8 cellular contexts compared by ENCODE assay signal in the genomic region with DNA sequence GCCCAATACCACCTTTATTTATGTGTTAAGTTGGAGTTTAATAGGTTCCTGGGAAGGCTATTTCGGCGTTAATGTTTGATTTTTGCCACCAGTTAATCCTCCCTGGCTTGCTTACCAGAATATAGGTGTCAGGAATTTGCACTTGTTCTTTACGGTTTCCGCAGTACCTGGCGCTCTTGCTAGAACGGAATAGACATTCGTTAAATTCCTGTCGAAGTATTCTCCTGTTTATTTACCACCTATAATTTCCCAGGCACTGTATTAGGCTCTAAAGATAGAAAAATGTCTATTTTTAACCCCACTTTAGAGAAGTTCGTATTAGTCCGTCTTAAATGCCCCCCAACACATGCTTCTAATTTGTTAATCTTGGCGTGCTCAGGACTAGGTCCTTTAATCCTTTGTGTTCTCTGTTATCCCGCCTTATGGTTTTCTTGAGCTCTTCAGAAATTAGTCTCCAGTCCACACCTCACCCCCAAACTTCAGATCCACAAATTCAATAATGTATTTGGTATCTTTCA.
A peak's percentile ranks its signal among the peaks of the same experiment; 100 is the strongest.
DNase-seq lines count a peak whose midpoint lies in the region; ATAC-seq and TF ChIP-seq lines count a peak whose summit lies in the region.

No MANE protein-coding gene starts in this region.

- ATAC-seq in HG02938 (IDR thresholded peaks at IDR 0.05; ENCODE audit: unreplicated experiment), result peak; percentile 1
- ATAC-seq in HG02798 (IDR thresholded peaks at IDR 0.05; ENCODE audit: poor library complexity, unreplicated experiment), result no peak
- no peak for ATAC-seq in GM21515 (IDR thresholded peaks at IDR 0.05; ENCODE audit: unreplicated experiment)

- H3K4me1 ChIP-seq in BLaER1 (peaks cover 19% of the 10 kb centered on the region), muscle layer of colon (ENCODE audit: insufficient read depth, low read length) (no peaks in the 10 kb centered on the region)

- H3K4me3 ChIP-seq in BLaER1 (peak overlapping the region; percentile 81), astrocyte of the spinal cord (ENCODE audit: low read depth, low read length) (peak overlapping the region; percentile 74), muscle layer of colon (ENCODE audit: low read depth in 1 of 2, low read length in 2 of 2) (peak overlapping the region; percentile 52 to 76)

- H3K36me3 ChIP-seq in BLaER1 (peaks cover 13% of the 10 kb centered on the region), muscle layer of colon (ENCODE audit: insufficient read depth, low read length) (no peaks in the 10 kb centered on the region)

- DNase-seq in astrocyte of the spinal cord (ENCODE audit: low read depth, low spot score) (no peak), NCI-H226 (no peak), nucleus accumbens (lab: John Stamatoyannopoulos, UW) (no peak)

- no peaks in the 10 kb centered on the region for H4K20me1 ChIP-seq in BLaER1

- peak overlapping the region; percentile 92 for H3K4me2 ChIP-seq in BLaER1

- H3K9me3 ChIP-seq in BLaER1 (no peaks in the 10 kb centered on the region; the same call in 1 of the 2 replicates), muscle layer of colon (ENCODE audit: low read length) (no peaks in the 10 kb centered on the region)

- TF ChIP-seq CTCF in astrocyte of the spinal cord (IDR thresholded peaks at IDR 0.05; ENCODE audit: low read depth, low read length), result no peak

- H3K27ac ChIP-seq in BLaER1 (peak overlapping the region; percentile 43; the same call in 1 of the 2 replicates), muscle layer of colon (ENCODE audit: low read depth, low read length) (no peak overlapping the region)

- H3K27me3 ChIP-seq in BLaER1, result no peaks in the 10 kb centered on the region
- no peaks in the 10 kb centered on the region for H3K27me3 ChIP-seq in muscle layer of colon (ENCODE audit: control insufficient read depth in 1 of 2, insufficient read depth in 2 of 2, low read length in 2 of 2)

- in situ Hi-C loops in astrocyte of the spinal cord (cut with HindIII; ENCODE audit: low sequenced_read_pairs), result no loop called here

- H3K9ac ChIP-seq in BLaER1, result peak overlapping the region; percentile 80
- no peak overlapping the region for H3K9ac ChIP-seq in muscle layer of colon (ENCODE audit: low read length)
